In the genomic region with DNA sequence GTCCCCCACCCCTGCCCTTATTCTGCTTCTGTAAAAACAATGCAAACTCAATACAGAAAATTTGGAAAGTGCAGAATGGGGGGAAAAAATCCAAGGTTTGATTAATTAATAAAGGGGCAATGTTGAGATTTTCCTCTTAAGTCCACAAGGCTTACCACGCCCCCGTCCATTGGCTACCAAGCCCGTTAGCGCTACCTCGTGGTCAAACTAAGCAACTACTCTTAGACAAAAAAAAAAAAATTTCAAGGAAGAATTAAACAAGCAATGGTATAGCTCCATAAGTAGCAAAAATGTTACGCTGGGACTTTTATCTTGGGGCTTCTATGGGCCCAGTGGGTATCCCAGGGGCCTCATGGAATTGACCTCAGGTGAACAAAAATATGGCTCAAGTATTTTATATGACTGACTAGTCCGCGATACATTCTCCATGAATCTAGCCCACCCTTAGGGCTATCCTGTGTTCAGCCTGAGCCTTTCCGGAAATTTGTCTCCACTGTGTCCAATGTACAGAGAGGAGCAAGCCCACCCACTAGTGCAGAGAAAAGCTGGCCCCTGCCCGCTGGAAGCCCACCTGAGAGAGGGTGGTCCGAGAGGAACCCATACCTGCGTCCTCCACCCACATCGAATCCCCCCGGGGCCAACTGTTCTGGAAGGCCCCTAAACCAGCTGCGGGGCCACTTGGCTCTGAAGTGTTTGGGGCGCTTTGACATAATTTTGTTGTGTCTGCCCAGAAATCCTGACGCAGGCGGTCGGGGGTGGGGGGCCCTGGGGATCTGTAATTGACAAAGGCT, we compare ENCODE assay signal across 8 cellular contexts. TPM values are rescaled to one million over a fixed set of nuclear protein-coding genes. Genes with fewer than 3 reads are reported as not detected.
DNase-seq lines count a peak whose midpoint lies in the region; ATAC-seq and TF ChIP-seq lines count a peak whose summit lies in the region.

No MANE protein-coding gene starts in this region.

- no peak overlapping the region for H3K4me3 ChIP-seq in prostate gland

- no peak for TF ChIP-seq POLR2A in prostate gland (IDR thresholded peaks at IDR 0.05)

- intact Hi-C loops in head of caudate nucleus (cut with DNase I) (loop anchor here (5.0 kb wide), 1 partner anchor 135 kb away; no protein-coding TSS in a partner anchor), prostate gland (cut with DNase I) (loop anchor here (5.0 to 10.0 kb wide), 4 partner anchors 130 to 367 kb away; a partner anchor contains a TSS)

- no peaks in the 10 kb centered on the region for H3K36me3 ChIP-seq in prostate gland

- peaks cover 20% of the 10 kb centered on the region for H3K27me3 Mint-ChIP-seq in activated naive CD4-positive, alpha-beta T cell treated with anti-CD3 and anti-CD28 coated beads, Interleukin-2, amount 10 ng/mL, durations not matched to agents 7 days and 5 days

- DNase-seq in DMS53 (lab: John Stamatoyannopoulos, UW), result peak; percentile 70
- peak; percentile 63 for DNase-seq in M059J (ENCODE audit: low read depth)
- peak; percentile 64 for DNase-seq in RWPE1 (ENCODE audit: low spot score)
- peak; percentile 70 for DNase-seq in activated naive CD4-positive, alpha-beta T cell treated with anti-CD3 and anti-CD28 coated beads, Interleukin-2, amount 10 ng/mL, durations not matched to agents 7 days and 5 days
- DNase-seq in head of caudate nucleus, result peak; percentile 10 to 84 (median 55)
- peak; percentile 46 for DNase-seq in prostate gland (ENCODE audit: low spot score)

- CTCF ChIA-PET in RWPE1 (lab: Yijun Ruan, JAX), result interaction anchor here (0.6 to 1.9 kb wide), 22 partner anchors 9 to 355 kb away, joined by 3 to 13 read pairs (median 4); no protein-coding TSS in a partner anchor
- CTCF ChIA-PET in activated naive CD4-positive, alpha-beta T cell treated with anti-CD3 and anti-CD28 coated beads, Interleukin-2, amount 10 ng/mL, durations not matched to agents 7 days and 5 days (lab: Charles Lee), result interaction anchor here (0.6 to 2.6 kb wide), 20 partner anchors 8 to 392 kb away, joined by 3 to 25 read pairs (median 4); a partner anchor contains a TSS

- H3K4me3 Mint-ChIP-seq in activated naive CD4-positive, alpha-beta T cell treated with anti-CD3 and anti-CD28 coated beads, Interleukin-2, amount 10 ng/mL, durations not matched to agents 7 days and 5 days, result no peak overlapping the region

- TF ChIP-seq CTCF in RWPE1 (conservative IDR thresholded peaks at IDR 0.05; ENCODE audit: low read depth) (peak; percentile 89), prostate gland (IDR thresholded peaks at IDR 0.05) (peak; percentile 46 to 82 (median 73))

- no peaks in the 10 kb centered on the region for H3K27me3 ChIP-seq in prostate gland (replicated peaks; ENCODE audit: insufficient read depth)

- 55% methylated on average over 19 of the region's 19 CpGs for WGBS in prostate gland

- no peak overlapping the region for H3K27ac Mint-ChIP-seq in activated naive CD4-positive, alpha-beta T cell treated with anti-CD3 and anti-CD28 coated beads, Interleukin-2, amount 10 ng/mL, durations not matched to agents 7 days and 5 days

- no peaks in the 10 kb centered on the region for H3K9me3 Mint-ChIP-seq in activated naive CD4-positive, alpha-beta T cell treated with anti-CD3 and anti-CD28 coated beads, Interleukin-2, amount 10 ng/mL, durations not matched to agents 7 days and 5 days

- no peaks in the 10 kb centered on the region for H3K4me1 ChIP-seq in prostate gland (replicated peaks)

- ATAC-seq in HG03175 (IDR thresholded peaks at IDR 0.05; ENCODE audit: unreplicated experiment) (no peak), GM18909 (IDR thresholded peaks at IDR 0.05; ENCODE audit: poor library complexity, unreplicated experiment) (no peak)

- POLR2A ChIA-PET in RWPE1 (lab: Yijun Ruan, JAX; ENCODE audit: low non-redundant PET), result interaction anchor here (0.6 kb wide), 1 partner anchor 151 kb away, joined by 3 read pairs; no protein-coding TSS in a partner anchor

- peaks cover 7% of the 10 kb centered on the region for H3K4me1 Mint-ChIP-seq in activated naive CD4-positive, alpha-beta T cell treated with anti-CD3 and anti-CD28 coated beads, Interleukin-2, amount 10 ng/mL, durations not matched to agents 7 days and 5 days

- H3K27ac ChIP-seq in RWPE1 (no peak overlapping the region), prostate gland (no peak overlapping the region)

- H3K9me3 ChIP-seq in prostate gland, result no peaks in the 10 kb centered on the region

- no peaks in the 10 kb centered on the region for H3K36me3 Mint-ChIP-seq in activated naive CD4-positive, alpha-beta T cell treated with anti-CD3 and anti-CD28 coated beads, Interleukin-2, amount 10 ng/mL, durations not matched to agents 7 days and 5 days

RNA-seq across cellular contexts. Expression of a gene that starts 19.1 kb away (rescaled TPM):
- 13.4 and 22.6 TPM in 2 replicates for total RNA-seq in M059J (2014; rRNA removed; shearing (Covaris generic))
- total RNA-seq in prostate gland, result 10 to 100 TPM; 31.3 to 43.8 TPM
